Comparison of ENCODE assay signal across 9 cellular contexts in the genomic region with DNA sequence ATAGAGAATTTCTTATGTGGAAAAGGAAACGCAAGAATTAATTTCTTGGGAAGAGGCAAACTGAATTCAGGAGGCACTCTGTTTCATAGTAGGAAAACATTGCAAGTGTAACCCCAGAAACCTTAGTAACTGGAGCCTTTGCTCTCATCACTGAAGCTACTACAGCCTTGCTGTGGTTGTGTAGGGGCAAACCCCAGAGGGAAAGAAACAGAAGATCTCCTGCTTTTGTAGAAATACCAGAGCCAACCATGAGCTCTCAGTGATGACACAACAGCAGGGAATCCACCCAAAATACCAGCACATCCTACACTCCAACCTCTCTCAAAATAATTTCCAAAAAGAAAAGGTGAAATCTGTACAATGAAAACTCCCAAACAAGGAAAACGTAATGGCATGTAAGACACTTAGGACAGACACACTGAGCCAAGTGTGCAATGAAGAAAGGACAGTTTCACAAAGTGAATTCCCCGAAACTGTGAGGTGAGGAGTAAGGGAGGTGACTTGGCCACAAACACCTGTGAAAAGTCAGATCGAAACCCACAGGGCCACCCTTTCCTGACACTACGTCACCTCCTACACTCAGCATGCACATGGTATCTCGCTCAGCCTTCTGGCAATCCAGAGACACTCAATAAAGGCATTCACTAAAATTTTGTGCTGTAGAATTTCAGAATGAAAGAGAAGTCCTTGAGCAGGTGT. TPM values are rescaled to one million over a fixed set of nuclear protein-coding genes. Genes with fewer than 3 reads are reported as not detected.
DNase-seq lines count a peak whose midpoint lies in the region; ATAC-seq and TF ChIP-seq lines count a peak whose summit lies in the region.
"Had no signal": no experiment of that assay in that cellular context is flagged by ENCODE, and none has a peak within 500 bp of the region (broad histone marks: within the 10 kb centered on the region; RNA-seq: fewer than 3 reads in every experiment).

No MANE protein-coding gene starts in this region.

- TF ChIP-seq CTCF in spleen (IDR thresholded peaks at IDR 0.05 in 8 of 11, conservative IDR thresholded peaks at IDR 0.05 in 3 of 11) = no peak

- 59 to 76% (median 61%) methylated on average over 6 of the region's 6 CpGs for WGBS in spleen, 5 donors
- no CpG with 5 or more reads among the region's 6 CpGs for WGBS in neuronal stem cell (ENCODE audit: extremely low coverage in 2 of 2, insufficient read length in 2 of 2, insufficient replicate concordance in 1 of 2), 2 donors

- ATAC-seq in GM18870 (IDR thresholded peaks at IDR 0.05; ENCODE audit: unreplicated experiment) (peak; percentile 97), HG02981 (IDR thresholded peaks at IDR 0.05; ENCODE audit: unreplicated experiment) (peak; percentile 96)

- H3K18ac ChIP-seq in neuronal stem cell (ENCODE audit: low read length) = no peak overlapping the region

- H2BK12ac ChIP-seq in neuronal stem cell (ENCODE audit: low read length) = no peak overlapping the region

- H2AFZ ChIP-seq in neuronal stem cell (ENCODE audit: low read length) = no peak overlapping the region

- no peak overlapping the region for H3K9ac ChIP-seq in neuronal stem cell (ENCODE audit: low read depth, low read length, poor library complexity)

- H3K4ac ChIP-seq in neuronal stem cell (ENCODE audit: low read length) = no peak overlapping the region

- peaks cover 0 to 28% (median 5%) of the 10 kb centered on the region in 6 donors for H3K4me1 ChIP-seq in spleen
- H3K4me1 ChIP-seq in neuronal stem cell (ENCODE audit: control insufficient read depth in 2 of 2, insufficient read depth in 1 of 2, low read depth in 1 of 2, low read length in 2 of 2) = no peaks in the 10 kb centered on the region

- TF ChIP-seq POLR2A in spleen (IDR thresholded peaks at IDR 0.05) = no peak

- H3K9me3 ChIP-seq in spleen (no peaks in the 10 kb centered on the region), neuronal stem cell (replicated peaks in 1 of 2; ENCODE audit: control insufficient read depth in 2 of 2, insufficient read depth in 1 of 2, low read depth in 1 of 2, low read length in 2 of 2) (no peaks in the 10 kb centered on the region)

- H3K27ac ChIP-seq in spleen (peak overlapping the region in 2 of 8 donors; percentile 34 to 45), neuronal stem cell (replicated peaks; ENCODE audit: low read length) (no peak overlapping the region)
- H3K27ac ChIP-seq: cardiac muscle cell had no signal

- H2AK5ac ChIP-seq in neuronal stem cell (ENCODE audit: low read depth, low read length) = no peak overlapping the region

- H3K23ac ChIP-seq in neuronal stem cell (ENCODE audit: low read depth, low read length, poor library complexity) = no peak overlapping the region

- no peak overlapping the region for H2BK120ac ChIP-seq in neuronal stem cell (ENCODE audit: low read depth, low read length)

- H2BK5ac ChIP-seq in neuronal stem cell (ENCODE audit: low read length) = no peak overlapping the region

- no peak overlapping the region for H4K91ac ChIP-seq in neuronal stem cell (ENCODE audit: low read depth, low read length, poor library complexity)

- H3K79me1 ChIP-seq in neuronal stem cell (ENCODE audit: low read depth, low read length) = no peaks in the 10 kb centered on the region

- H2BK15ac ChIP-seq in neuronal stem cell (ENCODE audit: low read length) = no peak overlapping the region

- H4K8ac ChIP-seq in neuronal stem cell (ENCODE audit: low read depth, low read length) = no peak overlapping the region

- H3K36me3 ChIP-seq in spleen (no peaks in the 10 kb centered on the region), neuronal stem cell (replicated peaks in 1 of 2; ENCODE audit: control insufficient read depth in 2 of 2, insufficient read depth in 2 of 2, low read length in 2 of 2) (no peaks in the 10 kb centered on the region)
- H3K36me3 ChIP-seq: cardiac muscle cell had no signal

- no peak overlapping the region for H3K14ac ChIP-seq in neuronal stem cell (ENCODE audit: low read length)

- peak; percentile 57 to 68 for DNase-seq in activated CD4-positive, alpha-beta T cell treated with anti-CD3 and anti-CD28 coated beads, Interleukin-2, amount 50 U/mL, for 4 hours
- peak; percentile 74 for DNase-seq in spleen
- no peak for DNase-seq in GM03348 (ENCODE audit: low spot score)
- no peak for DNase-seq in mesenteric fat pad (ENCODE audit: low spot score)
- DNase-seq in OCI-M2 (lab: John Stamatoyannopoulos, UW; ENCODE audit: unreplicated experiment) = no peak
- DNase-seq in neuronal stem cell (ENCODE audit: low spot score) = no peak

- intact Hi-C loops in spleen (cut with DNase I; ENCODE audit: low total_unique reads) = no loop called here

- H3K27me3 ChIP-seq in spleen (replicated peaks in 1 of 7) (peaks cover 0 to 30% (median 0%) of the 10 kb centered on the region in 7 donors), neuronal stem cell (ENCODE audit: control insufficient read depth in 3 of 3, insufficient read depth in 3 of 3, low read depth in 1 of 3, low read length in 3 of 3) (no peaks in the 10 kb centered on the region)

- no peak overlapping the region for H3K4me2 ChIP-seq in neuronal stem cell (ENCODE audit: insufficient read depth, low read length, poor library complexity, severe bottlenecking)

- H3K4me3 ChIP-seq in spleen (no peak overlapping the region), neuronal stem cell (ENCODE audit: low read length in 2 of 2) (no peak overlapping the region)
- H3K4me3 ChIP-seq: cardiac muscle cell had no signal

RNA-seq across cellular contexts. Expression of a gene that starts 8.5 kb away (rescaled TPM):
- total RNA-seq in spleen (10 to 100 TPM in 1 of 7 donors, 1 to 10 TPM in 6; 3.1 to 18.4 (median 4.6) TPM), mesenteric fat pad (0.35 TPM)
- polyA plus RNA-seq in spleen = 1 to 10 TPM in 2 of 3 donors, under 1 TPM in 1; 0.76 to 1.3 (median 1.3) TPM
- polyA plus RNA-seq in neuronal stem cell (2013, experiment 1 of 2) = 0.04 TPM
- polyA plus RNA-seq in neuronal stem cell (2013, experiment 2 of 2) = 0.07 TPM

RNA-seq across cellular contexts. Expression of a gene that starts 40.4 kb away (rescaled TPM):
- total RNA-seq in spleen = not detected
- not detected for polyA plus RNA-seq in spleen
- not detected for total RNA-seq in mesenteric fat pad
- not detected for polyA plus RNA-seq in neuronal stem cell (2013, experiment 1 of 2)
- polyA plus RNA-seq in neuronal stem cell (2013, experiment 2 of 2) = not detected
- total RNA-seq: cardiac muscle cell had no signal
- polyA plus RNA-seq: cardiac muscle cell had no signal

RNA-seq across cellular contexts. Expression of a gene that starts 53.6 kb away (rescaled TPM):
- not detected for total RNA-seq in spleen
- not detected for polyA plus RNA-seq in spleen
- total RNA-seq in mesenteric fat pad = not detected
- not detected for polyA plus RNA-seq in neuronal stem cell (2013, experiment 1 of 2)
- polyA plus RNA-seq in neuronal stem cell (2013, experiment 2 of 2) = not detected
- total RNA-seq: cardiac muscle cell had no signal
- polyA plus RNA-seq: cardiac muscle cell had no signal

Comparison
In these comparisons a context has a peak if more than half of its experiments do, and no peak if none do; other contexts are left out.
1. DNase-seq: peak in activated CD4-positive, alpha-beta T cell treated with anti-CD3 and anti-CD28 coated beads, Interleukin-2, amount 50 U/mL, for 4 hours (2 of 2) and spleen (single experiment); none in GM03348 (single experiment), mesenteric fat pad (single experiment), OCI-M2 (single experiment) and neuronal stem cell (single experiment).